31 cellular contexts compared by ENCODE assay signal in the genomic region with DNA sequence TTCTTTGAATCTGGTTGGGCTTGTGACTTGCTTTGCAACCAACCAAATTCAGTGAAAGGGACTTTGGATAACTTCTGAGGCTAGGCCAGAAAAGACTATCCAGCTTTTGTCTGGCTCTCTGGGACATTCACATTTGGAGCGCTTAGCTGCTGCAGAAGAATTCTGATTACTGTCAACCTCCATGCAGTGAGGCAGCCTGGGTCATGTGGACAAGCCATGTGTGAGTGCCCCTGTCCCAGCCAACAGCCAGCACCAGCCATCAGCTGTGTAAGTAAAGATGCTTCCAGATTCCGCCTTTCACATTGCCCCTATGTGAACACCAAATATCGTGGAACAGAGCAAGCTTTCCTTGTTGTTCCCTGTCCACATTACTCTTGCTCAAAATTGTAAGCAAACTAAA. TPM values are rescaled to one million over a fixed set of nuclear protein-coding genes. Genes with fewer than 3 reads are reported as not detected.
"Had no signal": no experiment of that assay in that cellular context is flagged by ENCODE, and none has a peak within 500 bp of the region (broad histone marks: within the 10 kb centered on the region; RNA-seq: fewer than 3 reads in every experiment).

No MANE protein-coding gene starts in this region.

- H3K27ac ChIP-seq: breast epithelium, cardiac muscle cell, colonic mucosa, dorsolateral prefrontal cortex, WERI-Rb-1 had no signal

- H3K36me3 ChIP-seq: ascending aorta, breast epithelium, cardiac muscle cell, colonic mucosa, WERI-Rb-1 had no signal

- H3K9me3 ChIP-seq: ascending aorta, breast epithelium, colonic mucosa had no signal

- DNase-seq: activated B cell treated with CpG ODN at 0.5 μM for 24 hours; activated CD4-positive, alpha-beta memory T cell treated with anti-CD3 and anti-CD28 coated beads, Interleukin-2, amount 10 ng/mL, durations not matched to agents 7 days and 5 days; activated CD4-positive, alpha-beta T cell treated with anti-CD3 and anti-CD28 coated beads for 36 hours; activated CD4-positive, alpha-beta T cell treated with anti-CD3 and anti-CD28 coated beads, Interleukin-2, amount 10 ng/mL, durations not matched to agents 7 days and 5 days; activated CD4-positive, alpha-beta T cell treated with anti-CD3 and anti-CD28 coated beads, Interleukin-2, amount 50 U/mL, for 4 hours; activated CD8-positive, alpha-beta memory T cell treated with anti-CD3 and anti-CD28 coated beads, Interleukin-2, amount 50 U/mL, for 48 hours; activated gamma-delta T cell; activated naive CD4-positive, alpha-beta T cell; activated naive CD4-positive, alpha-beta T cell treated with anti-CD3 and anti-CD28 coated beads, Interleukin-2, amount 10 ng/mL, durations not matched to agents 7 days and 5 days; activated naive CD8-positive, alpha-beta T cell treated with anti-CD3 and anti-CD28 coated beads, Interleukin-2, amount 10 ng/mL, durations not matched to agents 7 days and 5 days; activated T-cell treated with anti-CD3 and anti-CD28 coated beads for 4 hours; activated T-cell treated with anti-CD3 and anti-CD28 coated beads, Interleukin-2, amount 50 U/mL, for 24 hours; activated T-cell treated with anti-CD3 and anti-CD28 coated beads, Interleukin-2, amount 50 U/mL, for 72 hours; central memory CD4-positive, alpha-beta T cell; cerebellar nuclear complex; colonic mucosa; dorsolateral prefrontal cortex; effector memory CD4-positive, alpha-beta T cell; endodermal cell; foreskin melanocyte; T-helper 1 cell; T-helper 17 cell; T1000; WERI-Rb-1 had no signal

- H3K4me3 ChIP-seq: ascending aorta, breast epithelium, cardiac muscle cell, colonic mucosa, dorsolateral prefrontal cortex had no signal

- ATAC-seq: activated CD4-positive, alpha-beta T cell treated with anti-CD3 and anti-CD28 coated beads for 36 hours; activated CD4-positive, CD25-positive, alpha-beta regulatory T cell treated with anti-CD3 and anti-CD28 coated beads, Interleukin-2, amount 50 U/mL, for 24 hours; activated naive CD4-positive, alpha-beta T cell treated with anti-CD3 and anti-CD28 coated beads, Interleukin-2, amount 50 U/mL, for 72 hours; activated T-cell treated with anti-CD3 and anti-CD28 coated beads, Interleukin-2, amount 50 U/mL, for 72 hours; esophagus mucosa; T-helper 17 cell had no signal

- H3K27me3 ChIP-seq: ascending aorta, breast epithelium, cardiac muscle cell, colonic mucosa, dorsolateral prefrontal cortex had no signal

- H3K4me1 ChIP-seq: breast epithelium, colonic mucosa had no signal

RNA-seq across cellular contexts. Expression of gene TNFAIP8L3, which starts 12.9 kb away (rescaled TPM):
- total RNA-seq: activated B cell treated with CpG ODN at 0.5 μM for 24 hours; activated CD4-positive, alpha-beta T cell treated with anti-CD3 and anti-CD28 coated beads for 36 hours; activated CD4-positive, alpha-beta T cell treated with anti-CD3 and anti-CD28 coated beads, Interleukin-2, amount 10 ng/mL, durations not matched to agents 7 days and 5 days; cardiac muscle cell; epithelial cell of proximal tubule; T-helper 17 cell had no signal
